8 cellular contexts compared by ENCODE assay signal in the genomic region with DNA sequence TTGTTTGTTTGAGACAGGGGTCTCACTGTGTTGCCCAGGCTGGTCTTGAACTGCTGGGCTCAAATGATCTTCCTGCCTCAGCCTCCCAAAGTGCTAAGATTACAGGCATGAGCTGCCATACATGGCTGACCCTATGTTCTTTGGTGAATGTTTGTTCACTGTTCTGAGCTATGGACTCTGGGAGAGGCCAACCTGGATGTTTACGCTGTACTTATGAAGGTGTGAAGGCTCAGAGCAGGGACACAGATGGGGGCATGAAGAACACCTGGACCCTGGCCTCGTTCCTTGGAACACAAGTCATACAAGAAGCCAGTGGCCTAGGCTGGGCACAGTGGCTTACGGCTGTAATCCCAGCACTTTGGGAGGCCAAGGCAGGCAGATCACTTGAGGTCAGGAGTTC.
"Had no signal": no experiment of that assay in that cellular context is flagged by ENCODE, and none has a peak within 500 bp of the region (broad histone marks: within the 10 kb centered on the region; RNA-seq: fewer than 3 reads in every experiment).

No MANE protein-coding gene starts in this region.

- H3K4me3 ChIP-seq: K562 had no signal

- DNase-seq: IMR-90, KBM-7, KG1 had no signal

- H3K36me3 Mint-ChIP-seq: IgD-negative memory B cell had no signal

- H3K9me3 Mint-ChIP-seq: IgD-negative memory B cell had no signal

- H3K9ac ChIP-seq: KMS-11 had no signal

- H3K4me2 ChIP-seq: KMS-11 had no signal

- H3K4me3 Mint-ChIP-seq: IgD-negative memory B cell had no signal

- H3K27ac ChIP-seq: HL-60, KMS-11 had no signal

- FAIRE-seq: HTR-8/SVneo, K562 had no signal

- ATAC-seq: K562 had no signal

- H3K27ac Mint-ChIP-seq: IgD-negative memory B cell had no signal
